ENCODE assay signal across 18 cellular contexts in genomic region chr10:100168313-100168643, GRCh38. TPM values are rescaled to one million over a fixed set of nuclear protein-coding genes. Genes with fewer than 3 reads are reported as not detected.
A peak's percentile ranks its signal among the peaks of the same experiment; 100 is the strongest.
DNase-seq lines count a peak whose midpoint lies in the region; ATAC-seq and TF ChIP-seq lines count a peak whose summit lies in the region.
"Had no signal": no experiment of that assay in that cellular context is flagged by ENCODE, and none has a peak within 500 bp of the region (broad histone marks: within the 10 kb centered on the region; RNA-seq: fewer than 3 reads in every experiment).

No MANE protein-coding gene starts in this region.

- H3K27ac Mint-ChIP-seq in T-helper 1 cell treated with Interleukin-12 subunit alpha and Interleukin-12 subunit beta and Interleukin-4 antibody, amounts not matched to agents 30 μg/mL and 1 μg/mL, for 36 hours: peak overlapping the region; percentile 82
- peak overlapping the region; percentile 94 for H3K27ac Mint-ChIP-seq in central memory CD8-positive, alpha-beta T cell (ENCODE audit: low read depth)
- H3K27ac Mint-ChIP-seq in progenitor cell of endocrine pancreas: peak overlapping the region; percentile 68

- no peak for DNase-seq in T-helper 1 cell
- DNase-seq in central memory CD8-positive, alpha-beta T cell (ENCODE audit: low spot score in 2 of 2): no peak
- no peak for DNase-seq in progenitor cell of endocrine pancreas (ENCODE audit: low spot score, unreplicated experiment)
- DNase-seq in effector CD4-positive, alpha-beta T cell: no peak
- no peak for DNase-seq in NCI-H2081 treated with DMSO at 0.1 percent for 48 hours (lab: John Stamatoyannopoulos, UW)
- DNase-seq in germinal center (ENCODE audit: low spot score): no peak
- DNase-seq: amniotic stem cell; cerebellar nuclear complex; DND-41; foreskin keratinocyte; NCI-H345; SIG-M5; stimulated activated CD4-positive, alpha-beta T cell treated with anti-CD3 and anti-CD28 coated beads, Interleukin-1b, Interleukin-23, amount 100 ng/mL, for 48 hours had no signal

- H3K9me3 Mint-ChIP-seq in T-helper 1 cell treated with Interleukin-12 subunit alpha and Interleukin-12 subunit beta and Interleukin-4 antibody, amounts not matched to agents 30 μg/mL and 1 μg/mL, for 36 hours: peaks cover 6% of the 10 kb centered on the region
- no peaks in the 10 kb centered on the region for H3K9me3 Mint-ChIP-seq in central memory CD8-positive, alpha-beta T cell
- peaks cover 9% of the 10 kb centered on the region for H3K9me3 Mint-ChIP-seq in progenitor cell of endocrine pancreas (ENCODE audit: low read depth)

- peak overlapping the region; percentile 66 for H3K27ac ChIP-seq in KOPT-K1 (ENCODE audit: low read depth, low read length, poor library complexity, severe bottlenecking)
- H3K27ac ChIP-seq: 22Rv1, foreskin keratinocyte, right atrium auricular region had no signal

- H3K36me3 Mint-ChIP-seq in T-helper 1 cell treated with Interleukin-12 subunit alpha and Interleukin-12 subunit beta and Interleukin-4 antibody, amounts not matched to agents 30 μg/mL and 1 μg/mL, for 36 hours (ENCODE audit: low read depth): peaks cover 37% of the 10 kb centered on the region
- peaks cover 14% of the 10 kb centered on the region for H3K36me3 Mint-ChIP-seq in central memory CD8-positive, alpha-beta T cell (ENCODE audit: insufficient read depth)
- peaks cover 29% of the 10 kb centered on the region for H3K36me3 Mint-ChIP-seq in progenitor cell of endocrine pancreas (ENCODE audit: insufficient read depth)

- H3K9me3 ChIP-seq in KOPT-K1 (ENCODE audit: insufficient read depth, low read length, poor library complexity, severe bottlenecking): peaks cover 12% of the 10 kb centered on the region
- H3K9me3 ChIP-seq: right atrium auricular region had no signal

- peak overlapping the region; percentile 74 for H3K4me3 Mint-ChIP-seq in T-helper 1 cell treated with Interleukin-12 subunit alpha and Interleukin-12 subunit beta and Interleukin-4 antibody, amounts not matched to agents 30 μg/mL and 1 μg/mL, for 36 hours
- peak overlapping the region; percentile 71 for H3K4me3 Mint-ChIP-seq in central memory CD8-positive, alpha-beta T cell
- no peak overlapping the region for H3K4me3 Mint-ChIP-seq in progenitor cell of endocrine pancreas (ENCODE audit: low read depth)
- H3K4me3 Mint-ChIP-seq: neural crest cell had no signal

- peaks cover 34% of the 10 kb centered on the region for H3K4me1 Mint-ChIP-seq in T-helper 1 cell treated with Interleukin-12 subunit alpha and Interleukin-12 subunit beta and Interleukin-4 antibody, amounts not matched to agents 30 μg/mL and 1 μg/mL, for 36 hours (ENCODE audit: low read depth)
- peaks cover 27% of the 10 kb centered on the region for H3K4me1 Mint-ChIP-seq in central memory CD8-positive, alpha-beta T cell
- peaks cover 15% of the 10 kb centered on the region for H3K4me1 Mint-ChIP-seq in progenitor cell of endocrine pancreas (ENCODE audit: low read depth)
- H3K4me1 Mint-ChIP-seq: neural crest cell had no signal

- no peak for ATAC-seq in central memory CD8-positive, alpha-beta T cell (replicated peaks; ENCODE audit: extremely low read depth, poor library complexity, severe bottlenecking)
- ATAC-seq: foreskin keratinocyte had no signal

- H3K27me3 Mint-ChIP-seq in T-helper 1 cell treated with Interleukin-12 subunit alpha and Interleukin-12 subunit beta and Interleukin-4 antibody, amounts not matched to agents 30 μg/mL and 1 μg/mL, for 36 hours (ENCODE audit: low read depth): no peaks in the 10 kb centered on the region
- no peaks in the 10 kb centered on the region for H3K27me3 Mint-ChIP-seq in central memory CD8-positive, alpha-beta T cell
- H3K27me3 Mint-ChIP-seq in progenitor cell of endocrine pancreas: peaks cover 4% of the 10 kb centered on the region

- TF ChIP-seq CTCF in progenitor cell of endocrine pancreas (IDR thresholded peaks at IDR 0.05; ENCODE audit: unreplicated experiment): no peak

- peaks cover 81% of the 10 kb centered on the region for H3K36me3 ChIP-seq in KOPT-K1 (ENCODE audit: insufficient read depth, low read length)

RNA-seq across cellular contexts. Expression of gene ERLIN1, which starts 17.6 kb away (rescaled TPM):
- total RNA-seq in progenitor cell of endocrine pancreas: 43.7 and 49.5 TPM in 2 replicates
